Comparison of ENCODE assay signal across 8 cellular contexts in the genomic region with DNA sequence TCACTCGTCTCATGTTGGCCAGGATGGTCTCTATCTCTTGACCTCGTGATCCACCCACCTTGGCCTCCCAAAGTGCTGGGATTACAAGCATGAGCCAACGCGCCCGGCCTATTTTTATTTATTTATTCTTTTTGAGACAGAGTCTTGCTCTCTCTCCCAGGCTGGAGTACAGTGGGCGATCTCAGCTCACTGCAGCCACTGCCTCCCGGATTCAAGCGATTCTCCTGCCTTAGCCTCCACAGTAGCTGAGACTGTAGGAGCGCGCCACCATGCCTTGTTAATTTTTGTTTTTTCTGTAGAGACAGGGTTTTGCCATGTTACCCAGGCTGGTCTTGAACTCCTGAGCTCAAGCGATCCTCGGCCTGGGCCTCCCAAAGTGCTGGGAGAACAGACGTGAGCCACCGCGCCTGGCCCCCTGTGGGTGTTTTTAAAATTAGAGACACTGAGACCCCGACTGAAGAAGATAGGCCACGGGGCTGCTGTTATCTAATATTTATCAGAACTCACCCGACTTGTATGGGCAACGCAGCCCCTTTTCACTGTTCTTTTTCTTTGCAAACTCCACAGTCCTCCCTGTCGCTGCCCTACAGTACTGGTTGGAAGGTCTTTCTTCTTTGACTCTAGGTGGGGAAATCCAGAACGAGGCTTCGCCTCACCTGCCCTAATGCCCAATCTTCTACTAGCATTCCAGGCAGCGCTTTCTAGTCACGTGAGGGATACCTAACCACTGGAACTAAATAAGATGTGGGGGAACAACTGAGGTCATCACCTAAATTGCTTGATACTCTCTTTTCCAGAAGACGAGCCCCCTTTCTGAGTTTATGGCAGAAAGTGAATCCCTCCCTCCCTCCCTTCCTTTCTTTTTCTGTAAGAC. TPM values are rescaled to one million over a fixed set of nuclear protein-coding genes. Genes with fewer than 3 reads are reported as not detected.
A peak's percentile ranks its signal among the peaks of the same experiment; 100 is the strongest.
DNase-seq lines count a peak whose midpoint lies in the region; ATAC-seq, FAIRE-seq and TF ChIP-seq lines count a peak whose summit lies in the region.

No MANE protein-coding gene starts in this region.

- H3K9ac ChIP-seq in neural cell (ENCODE audit: low read length), result no peak overlapping the region

- ATAC-seq in A549 (peak in 1 of 2 experiments; percentile 24; a peak in 2 of 6 replicates), GM19324 (IDR thresholded peaks at IDR 0.05; ENCODE audit: low FRiP score, unreplicated experiment) (no peak), HG02610 (IDR thresholded peaks at IDR 0.05; ENCODE audit: unreplicated experiment) (no peak)
- ATAC-seq in activated CD4-positive, CD25-positive, alpha-beta regulatory T cell treated with anti-CD3 and anti-CD28 coated beads, Interleukin-2, amount 50 U/mL, for 24 hours, result no peak

- DNase-seq in A549 (ENCODE audit: low read depth in 1 of 2, low spot score in 1 of 2), result no peak
- DNase-seq in chondrocyte (ENCODE audit: low spot score), result no peak
- DNase-seq in HTR-8/SVneo (ENCODE audit: insufficient read length, low spot score), result no peak

- H3K27me3 ChIP-seq in neural cell (ENCODE audit: insufficient read depth, low read depth, low read length), result no peaks in the 10 kb centered on the region

- no peaks in the 10 kb centered on the region for H4K20me1 ChIP-seq in neural cell (ENCODE audit: insufficient read depth)

- TF ChIP-seq RAD21 in A549 (conservative IDR thresholded peaks at IDR 0.05 in 1 of 2, IDR thresholded peaks at IDR 0.05 in 1 of 2) (no peak), neural cell (conservative IDR thresholded peaks at IDR 0.05) (no peak)

- CTCF ChIA-PET in A549 (lab: Yijun Ruan, JAX), result interaction anchor here (0.6 to 2.0 kb wide), 4 partner anchors 11 to 539 kb away, joined by 3 to 5 read pairs (median 3); no protein-coding TSS in a partner anchor

- POLR2A ChIA-PET in A549 (lab: Yijun Ruan, JAX), result interaction anchor here (0.6 kb wide), 1 partner anchor 158 kb away, joined by 3 read pairs; no protein-coding TSS in a partner anchor

- no peak for TF ChIP-seq POLR2A in A549 (IDR thresholded peaks at IDR 0.05; ENCODE audit: low read length)

- 84% methylated on average over 25 of the region's 25 CpGs for WGBS in A549 (ENCODE audit: missing lambda C conversion rate)

- no peaks in the 10 kb centered on the region for H3K36me3 Mint-ChIP-seq in IgD-negative memory B cell
- H3K36me3 Mint-ChIP-seq in chondrocyte (ENCODE audit: low read depth), result no peaks in the 10 kb centered on the region

- peak overlapping the region; percentile 56 for H3K4me2 ChIP-seq in A549
- H3K4me2 ChIP-seq in neural cell (ENCODE audit: low read length), result no peak overlapping the region

- peaks cover 27% of the 10 kb centered on the region for H3K79me2 ChIP-seq in neural cell (replicated peaks; ENCODE audit: insufficient read depth, low read length)

- peak overlapping the region; percentile 57 to 90 for H3K27ac ChIP-seq in A549
- H3K27ac ChIP-seq in neural cell (ENCODE audit: low read length), result no peak overlapping the region

- H3K27ac Mint-ChIP-seq in IgD-negative memory B cell (peak overlapping the region in 1 of 3 donors; percentile 63), chondrocyte (ENCODE audit: unreplicated experiment) (peak overlapping the region; percentile 96)

- H3F3A ChIP-seq in neural cell (ENCODE audit: insufficient read depth, low read length, poor library complexity, severe bottlenecking), result no peaks in the 10 kb centered on the region

- H3K4me3 Mint-ChIP-seq in IgD-negative memory B cell (peak overlapping the region in 3 of 4 donors; percentile 93 to 95 (median 94)), chondrocyte (ENCODE audit: unreplicated experiment) (peak overlapping the region; percentile 97)

- no peak for TF ChIP-seq EP300 in A549 (IDR thresholded peaks at IDR 0.05)
- no peak for TF ChIP-seq EP300 in neural cell (conservative IDR thresholded peaks at IDR 0.05; ENCODE audit: poor library complexity, severe bottlenecking)

- H3K9me2 ChIP-seq in neural cell (ENCODE audit: insufficient read depth, low read length), result no peaks in the 10 kb centered on the region

- H3K27me3 Mint-ChIP-seq in IgD-negative memory B cell (peaks cover 20% of the 10 kb centered on the region), chondrocyte (ENCODE audit: low read depth) (no peaks in the 10 kb centered on the region)

- H3K4me3 ChIP-seq in A549, result peak overlapping the region; percentile 95
- H3K4me3 ChIP-seq in neural cell (ENCODE audit: low read length), result peak overlapping the region; percentile 96

- H3K36me3 ChIP-seq in neural cell (ENCODE audit: insufficient read depth, low read length), result no peaks in the 10 kb centered on the region

- peaks cover 17% of the 10 kb centered on the region for H3K4me1 ChIP-seq in A549

- FAIRE-seq in A549 (lab: Jason Lieb, UNC) (no peak), HTR-8/SVneo (lab: Jason Lieb, UNC) (no peak)

- H3K9me3 Mint-ChIP-seq in IgD-negative memory B cell (no peaks in the 10 kb centered on the region), chondrocyte (ENCODE audit: low read depth) (no peaks in the 10 kb centered on the region)

- peaks cover 2 to 21% (median 5%) of the 10 kb centered on the region in 3 donors for H3K4me1 Mint-ChIP-seq in IgD-negative memory B cell
- H3K4me1 Mint-ChIP-seq in chondrocyte (ENCODE audit: low read depth), result peaks cover 25% of the 10 kb centered on the region

- no peaks in the 10 kb centered on the region for H3K9me3 ChIP-seq in A549
- H3K9me3 ChIP-seq in neural cell (ENCODE audit: low read length), result no peaks in the 10 kb centered on the region

- no peak overlapping the region for H2AFZ ChIP-seq in neural cell (ENCODE audit: low read depth, low read length)

- TF ChIP-seq CTCF in A549 (IDR thresholded peaks at IDR 0.05) (no peak), chondrocyte (IDR thresholded peaks at IDR 0.05) (no peak), neural cell (IDR thresholded peaks at IDR 0.05; ENCODE audit: poor library complexity, severe bottlenecking) (no peak)

TF ChIP-seq in A549, 52 proteins besides CTCF, POLR2A, EP300 and RAD21 (continues in another document):
- TF ChIP-seq PHF8 (IDR thresholded peaks at IDR 0.05; ENCODE audit: borderline replicate concordance, low read depth) (no peak), TFCP2L1 (CRISPR knock-in tag; IDR thresholded peaks at IDR 0.05) (0 out of 2 replicates have a peak, but pooled peaks have one; percentile 3), ZSCAN20 (CRISPR knock-in tag; IDR thresholded peaks at IDR 0.05) (no peak)
- TF ChIP-seq, protein P1, sequence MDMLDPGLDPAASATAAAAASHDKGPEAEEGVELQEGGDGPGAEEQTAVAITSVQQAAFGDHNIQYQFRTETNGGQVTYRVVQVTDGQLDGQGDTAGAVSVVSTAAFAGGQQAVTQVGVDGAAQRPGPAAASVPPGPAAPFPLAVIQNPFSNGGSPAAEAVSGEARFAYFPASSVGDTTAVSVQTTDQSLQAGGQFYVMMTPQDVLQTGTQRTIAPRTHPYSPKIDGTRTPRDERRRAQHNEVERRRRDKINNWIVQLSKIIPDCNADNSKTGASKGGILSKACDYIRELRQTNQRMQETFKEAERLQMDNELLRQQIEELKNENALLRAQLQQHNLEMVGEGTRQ (IDR thresholded peaks at IDR 0.05), result 0 out of 2 replicates have a peak, but pooled peaks have one; percentile 26

TF ChIP-seq in neural cell, 6 proteins besides CTCF, POLR2A, EP300 and RAD21:
- TF ChIP-seq MXI1 (conservative IDR thresholded peaks at IDR 0.05; ENCODE audit: poor library complexity, severe bottlenecking) (no peak), SMC3 (conservative IDR thresholded peaks at IDR 0.05; ENCODE audit: poor library complexity) (no peak), POLR2AphosphoS5 (IDR thresholded peaks at IDR 0.05) (no peak), TAF1 (IDR thresholded peaks at IDR 0.05; ENCODE audit: low read depth) (no peak)

RNA-seq across cellular contexts. Expression of a gene that starts 1.3 kb away (rescaled TPM):
- polyA plus RNA-seq in A549 (2011; rRNA removed) (46.2 and 58.6 TPM in 2 replicates), A549 (2017; fragmentation: RNase III; extraction: RNeasy Plus Mini Kit Qiagen cat#74134 plus additional on column Dnase treatment) (28.7 to 37.8 TPM (median 35.9 TPM) in 3 replicates), IgD-negative memory B cell (0.68 TPM), neural cell (213 and 253 TPM in 2 replicates)
- 15.8 and 20.2 TPM in 2 replicates for polyA plus RNA-seq in A549 (2012; cell fraction: cytosol; rRNA removed)
- 16.0 and 24.5 TPM in 2 replicates for polyA plus RNA-seq in A549 (2012; cell fraction: nucleus; rRNA removed)
- 37.6 and 47.5 TPM in 2 replicates for polyA minus RNA-seq in A549 (2011; rRNA and poly(A)+ RNA removed)
- 41.6 to 53.0 TPM (median 47.7 TPM) in 3 replicates for total RNA-seq in chondrocyte
- polyA minus RNA-seq in neural cell, result 95.7 and 113 TPM in 2 replicates

RNA-seq across cellular contexts. Expression of a gene that starts 32.5 kb away (rescaled TPM):
- 0.08 and 0.39 TPM in 2 replicates for polyA plus RNA-seq in A549 (2011; rRNA removed)
- polyA plus RNA-seq in A549 (2012; cell fraction: cytosol; rRNA removed), result 0.04 and 0.05 TPM in 2 replicates
- polyA plus RNA-seq in A549 (2012; cell fraction: nucleus; rRNA removed), result 0.01 and 0.04 TPM in 2 replicates
- polyA plus RNA-seq in A549 (2017; fragmentation: RNase III; extraction: RNeasy Plus Mini Kit Qiagen cat#74134 plus additional on column Dnase treatment), result 0.05 to 0.08 TPM (median 0.05 TPM) in 3 replicates
- polyA minus RNA-seq in A549 (2011; rRNA and poly(A)+ RNA removed), result not detected in 2 replicates
- not detected for polyA plus RNA-seq in IgD-negative memory B cell
- not detected in 3 replicates for total RNA-seq in chondrocyte
- polyA plus RNA-seq in neural cell, result not detected in 2 replicates
- not detected in 2 replicates for polyA minus RNA-seq in neural cell

RNA-seq across cellular contexts. Expression of a gene that starts 39.4 kb away (rescaled TPM):
- polyA plus RNA-seq in A549 (2011; rRNA removed), result 0.59 and 0.95 TPM in 2 replicates
- polyA plus RNA-seq in A549 (2012; cell fraction: cytosol; rRNA removed), result 0.16 and 0.21 TPM in 2 replicates
- polyA plus RNA-seq in A549 (2012; cell fraction: nucleus; rRNA removed), result 0.09 and 0.10 TPM in 2 replicates
- 0.44 to 0.92 TPM (median 0.81 TPM) in 3 replicates for polyA plus RNA-seq in A549 (2017; fragmentation: RNase III; extraction: RNeasy Plus Mini Kit Qiagen cat#74134 plus additional on column Dnase treatment)
- polyA minus RNA-seq in A549 (2011; rRNA and poly(A)+ RNA removed), result 0.29 TPM in 1 of 2 replicates, not detected in the other
- polyA plus RNA-seq in IgD-negative memory B cell, result not detected
- 0.28 TPM in 1 of 3 replicates, not detected in the others for total RNA-seq in chondrocyte
- not detected in 2 replicates for polyA plus RNA-seq in neural cell
- polyA minus RNA-seq in neural cell, result not detected in 2 replicates

Comparison
In these comparisons a context has a peak if more than half of its experiments do, and no peak if none do; other contexts are left out.
1. RNA of a gene that starts 1.3 kb away (polyA plus RNA-seq): 213 to 253 TPM in neural cell and 15.8 to 58.6 TPM in A549; 0.68 TPM in IgD-negative memory B cell (single experiment); every median in the first group is over 10 times any median in the second.